1 cellular context compared by ENCODE assay signal in the genomic region with DNA sequence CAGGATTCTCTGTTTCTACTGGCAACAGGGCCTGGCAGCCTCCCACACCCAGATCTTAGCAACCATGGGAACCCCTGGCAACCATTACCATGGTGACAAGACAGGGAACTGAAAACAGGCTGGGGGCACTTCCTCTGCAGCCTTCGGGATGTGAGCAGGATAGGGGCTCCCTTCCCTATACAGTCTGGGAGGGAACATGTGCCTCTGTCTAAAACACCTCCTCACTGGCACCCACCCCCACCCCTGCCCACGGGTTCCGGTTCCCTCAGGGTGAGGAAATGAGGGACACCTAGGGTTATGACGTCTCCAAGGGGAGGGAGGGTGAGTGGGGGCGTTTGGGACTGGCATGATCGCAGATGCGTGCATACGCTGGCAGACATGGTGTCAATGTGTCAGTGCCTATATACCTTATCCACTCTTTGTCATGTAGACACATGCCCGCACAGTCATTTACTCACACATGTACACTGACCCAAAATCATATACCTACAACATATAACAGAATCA.
TF ChIP-seq lines count a peak whose summit lies in the region.

No MANE protein-coding gene starts in this region.

TF ChIP-seq in WTC11, 78 proteins besides CTCF, POLR2A, EP300 and RAD21 (continued from another document):
- TF ChIP-seq, protein P1, sequence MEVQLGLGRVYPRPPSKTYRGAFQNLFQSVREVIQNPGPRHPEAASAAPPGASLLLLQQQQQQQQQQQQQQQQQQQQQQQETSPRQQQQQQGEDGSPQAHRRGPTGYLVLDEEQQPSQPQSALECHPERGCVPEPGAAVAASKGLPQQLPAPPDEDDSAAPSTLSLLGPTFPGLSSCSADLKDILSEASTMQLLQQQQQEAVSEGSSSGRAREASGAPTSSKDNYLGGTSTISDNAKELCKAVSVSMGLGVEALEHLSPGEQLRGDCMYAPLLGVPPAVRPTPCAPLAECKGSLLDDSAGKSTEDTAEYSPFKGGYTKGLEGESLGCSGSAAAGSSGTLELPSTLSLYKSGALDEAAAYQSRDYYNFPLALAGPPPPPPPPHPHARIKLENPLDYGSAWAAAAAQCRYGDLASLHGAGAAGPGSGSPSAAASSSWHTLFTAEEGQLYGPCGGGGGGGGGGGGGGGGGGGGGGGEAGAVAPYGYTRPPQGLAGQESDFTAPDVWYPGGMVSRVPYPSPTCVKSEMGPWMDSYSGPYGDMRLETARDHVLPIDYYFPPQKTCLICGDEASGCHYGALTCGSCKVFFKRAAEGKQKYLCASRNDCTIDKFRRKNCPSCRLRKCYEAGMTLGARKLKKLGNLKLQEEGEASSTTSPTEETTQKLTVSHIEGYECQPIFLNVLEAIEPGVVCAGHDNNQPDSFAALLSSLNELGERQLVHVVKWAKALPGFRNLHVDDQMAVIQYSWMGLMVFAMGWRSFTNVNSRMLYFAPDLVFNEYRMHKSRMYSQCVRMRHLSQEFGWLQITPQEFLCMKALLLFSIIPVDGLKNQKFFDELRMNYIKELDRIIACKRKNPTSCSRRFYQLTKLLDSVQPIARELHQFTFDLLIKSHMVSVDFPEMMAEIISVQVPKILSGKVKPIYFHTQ (CRISPR knock-in tag; IDR thresholded peaks at IDR 0.05): no peak
